In genomic region chr4:76897522-76898384, GRCh38 we compare ENCODE assay signal across 8 cellular contexts. TPM values are rescaled to one million over a fixed set of nuclear protein-coding genes. Genes with fewer than 3 reads are reported as not detected.
DNase-seq lines count a peak whose midpoint lies in the region; ATAC-seq and TF ChIP-seq lines count a peak whose summit lies in the region.

TSS of gene SOWAHB (minus strand) at chr4:76898144. CDS start at chr4:76897849, 295 bp downstream.

- H3K79me1 ChIP-seq in H9 (ENCODE audit: insufficient read depth, low read depth, low read length, poor library complexity, severe bottlenecking): no peaks in the 10 kb centered on the region

- H4K8ac ChIP-seq in H9 (replicated peaks; ENCODE audit: insufficient read length, low read depth, low read length): no peak within 1 kb of the TSS

- H2AK5ac ChIP-seq in H9 (ENCODE audit: insufficient read length, low read length): no peak within 1 kb of the TSS

- H3K56ac ChIP-seq in H9 (ENCODE audit: insufficient read length, low read depth, low read length): no peak within 1 kb of the TSS

- ATAC-seq in CD8-positive, alpha-beta T cell: peak; percentile 65

- peaks cover 2% of the 10 kb centered on the region for H3K4me1 ChIP-seq in CD8-positive, alpha-beta T cell (ENCODE audit: insufficient read depth, low read length)
- H3K4me1 ChIP-seq in H9 (ENCODE audit: insufficient read depth, low read length) (no peaks in the 10 kb centered on the region), NT2/D1 (ENCODE audit: insufficient read depth, insufficient read length) (peaks cover 2% of the 10 kb centered on the region), adipocyte (ENCODE audit: control insufficient read depth, insufficient read depth, low read length) (no peaks in the 10 kb centered on the region), iPS DF 6.9 (ENCODE audit: control insufficient read depth, insufficient read depth, low read length) (no peaks in the 10 kb centered on the region)

- no peaks in the 10 kb centered on the region for H3K36me3 Mint-ChIP-seq in CD8-positive, alpha-beta T cell
- H3K36me3 Mint-ChIP-seq in H9 (ENCODE audit: insufficient read depth in 1 of 3, low read depth in 3 of 3): no peaks in the 10 kb centered on the region

- H3K4ac ChIP-seq in H9 (ENCODE audit: low read depth, low read length): no peak within 1 kb of the TSS

- H3K18ac ChIP-seq in H9 (ENCODE audit: insufficient read length, low read depth, low read length): no peak within 1 kb of the TSS

- H3K9ac ChIP-seq in H9 (ENCODE audit: extremely low read depth, insufficient read length, low read length): no peak within 1 kb of the TSS
- H3K9ac ChIP-seq in NT2/D1 (ENCODE audit: insufficient read length, low read depth): peak within 1 kb of the TSS; percentile 61
- no peak within 1 kb of the TSS for H3K9ac ChIP-seq in adipocyte (ENCODE audit: low read length)

- H2AFZ ChIP-seq in H9 (ENCODE audit: low read length): no peak within 1 kb of the TSS

- DNase-seq in CD8-positive, alpha-beta T cell: peak in 4 of 7 experiments; percentile 27 to 58 (median 42)
- DNase-seq in H9 (peak; percentile 86), NT2/D1 (ENCODE audit: low read depth, low spot score) (no peak), adipocyte (ENCODE audit: low read depth) (peak; percentile 48), iPS DF 6.9 (ENCODE audit: low read depth, low spot score) (no peak), skeletal muscle cell (ENCODE audit: low read depth) (no peak), OCI-M2 (lab: John Stamatoyannopoulos, UW; ENCODE audit: unreplicated experiment) (no peak)
- DNase-seq in NK-92 treated with Interleukin-12 subunit alpha and Interleukin-12 subunit beta, amount 100 ng/mL, for 24 hours (lab: John Stamatoyannopoulos, UW): no peak

- no peak within 1 kb of the TSS for H2BK15ac ChIP-seq in H9 (ENCODE audit: low read depth, low read length)

- no peak within 1 kb of the TSS for H4K5ac ChIP-seq in H9 (ENCODE audit: insufficient read length, low read depth, low read length)

- H3T11ph ChIP-seq in H9 (ENCODE audit: low read length): no peak within 1 kb of the TSS

- peak within 1 kb of the TSS; percentile 48 for H3K4me3 ChIP-seq in CD8-positive, alpha-beta T cell (ENCODE audit: low read depth, low read length)
- H3K4me3 ChIP-seq in NT2/D1 (ENCODE audit: insufficient read length, low read depth) (peak within 1 kb of the TSS; percentile 57), adipocyte (ENCODE audit: low read length) (peak within 1 kb of the TSS; percentile 65), iPS DF 6.9 (ENCODE audit: low read length) (peak within 1 kb of the TSS; percentile 63), skeletal muscle cell (ENCODE audit: low read depth, low read length) (peak within 1 kb of the TSS; percentile 42)

- no peak within 1 kb of the TSS for H2BK5ac ChIP-seq in H9 (ENCODE audit: insufficient read length, low read length)

- no CpG with 5 or more reads among the region's 79 CpGs for WGBS in H9 (ENCODE audit: extremely low coverage, insufficient read length, low lambda C conversion rate)
- WGBS in iPS DF 6.9 (ENCODE audit: insufficient coverage, insufficient read length): no CpG with 5 or more reads among the region's 79 CpGs

- H3K4me3 Mint-ChIP-seq in CD8-positive, alpha-beta T cell: peak within 1 kb of the TSS; percentile 81
- peak within 1 kb of the TSS; percentile 69 to 80 for H3K4me3 Mint-ChIP-seq in H9

- no peak within 1 kb of the TSS for H3K27ac Mint-ChIP-seq in CD8-positive, alpha-beta T cell
- no peak within 1 kb of the TSS for H3K27ac Mint-ChIP-seq in H9

- peak within 1 kb of the TSS; percentile 70 for H3K4me2 ChIP-seq in H9 (ENCODE audit: insufficient read depth, insufficient read length, low read length)

- H2BK20ac ChIP-seq in H9 (ENCODE audit: low read depth, low read length, poor library complexity, severe bottlenecking): no peak within 1 kb of the TSS

- peaks cover 18% of the 10 kb centered on the region for H3K23me2 ChIP-seq in H9 (ENCODE audit: insufficient read length, low read depth, low read length, poor library complexity, severe bottlenecking)

- CTCF ChIA-PET in CD8-positive, alpha-beta T cell (lab: Charles Lee): interaction anchor here (1.3 kb wide), 1 partner anchor 148 kb away, joined by 4 read pairs; no protein-coding TSS in a partner anchor

- POLR2A ChIA-PET in CD8-positive, alpha-beta T cell (lab: Charles Lee): interaction anchor here (0.6 to 1.0 kb wide), 3 partner anchors 11 to 184 kb away, joined by 3 to 4 read pairs (median 3); no protein-coding TSS in a partner anchor

- TF ChIP-seq CTCF in CD8-positive, alpha-beta T cell (IDR thresholded peaks at IDR 0.05): no peak
- no peak for TF ChIP-seq CTCF in H9 (conservative IDR thresholded peaks at IDR 0.05)

- no peaks in the 10 kb centered on the region for H3K36me3 ChIP-seq in CD8-positive, alpha-beta T cell (ENCODE audit: insufficient read depth, low read length)
- H3K36me3 ChIP-seq in NT2/D1 (ENCODE audit: insufficient read depth, insufficient read length, low read length): no peaks in the 10 kb centered on the region
- H3K36me3 ChIP-seq in adipocyte (ENCODE audit: control insufficient read depth, insufficient read depth, low read length, severe bottlenecking): no peaks in the 10 kb centered on the region
- no peaks in the 10 kb centered on the region; the same call in 1 of the 2 replicates for H3K36me3 ChIP-seq in iPS DF 6.9 (ENCODE audit: control insufficient read depth, insufficient read depth, low read length)

- no peak within 1 kb of the TSS for H2BK120ac ChIP-seq in H9 (ENCODE audit: low read depth, low read length, poor library complexity, severe bottlenecking)

- no peaks in the 10 kb centered on the region for H3K9me3 ChIP-seq in CD8-positive, alpha-beta T cell (ENCODE audit: low read length)
- H3K9me3 ChIP-seq in H9 (ENCODE audit: control insufficient read depth, low read depth, low read length) (no peaks in the 10 kb centered on the region), NT2/D1 (ENCODE audit: insufficient read depth, low read length) (no peaks in the 10 kb centered on the region), adipocyte (ENCODE audit: control insufficient read depth, low read length) (no peaks in the 10 kb centered on the region), iPS DF 6.9 (ENCODE audit: control insufficient read depth, insufficient read depth, low read length) (no peaks in the 10 kb centered on the region)

- H3K27me3 Mint-ChIP-seq in CD8-positive, alpha-beta T cell (ENCODE audit: low read depth): peaks cover 30% of the 10 kb centered on the region
- peaks cover 64% of the 10 kb centered on the region for H3K27me3 Mint-ChIP-seq in H9 (ENCODE audit: low read depth)

- no peak within 1 kb of the TSS for H2BK12ac ChIP-seq in H9 (ENCODE audit: insufficient read length, low read depth, low read length)

- no peaks in the 10 kb centered on the region for H3K9me3 Mint-ChIP-seq in CD8-positive, alpha-beta T cell
- peaks cover 0 to 2% of the 10 kb centered on the region in 2 experiments; a peak in 1 of 5 replicates for H3K9me3 Mint-ChIP-seq in H9

- H3K27ac ChIP-seq in CD8-positive, alpha-beta T cell (ENCODE audit: low read depth, low read length): no peak within 1 kb of the TSS
- H3K27ac ChIP-seq in H9 (ENCODE audit: insufficient read length, low read depth, low read length): no peak within 1 kb of the TSS
- no peak within 1 kb of the TSS for H3K27ac ChIP-seq in iPS DF 6.9 (ENCODE audit: low read length)

- H3K27me3 ChIP-seq in CD8-positive, alpha-beta T cell (ENCODE audit: insufficient read depth, low read length): peaks cover 14% of the 10 kb centered on the region
- H3K27me3 ChIP-seq in H9 (ENCODE audit: insufficient read depth, low read length) (peaks cover 27% of the 10 kb centered on the region), NT2/D1 (ENCODE audit: insufficient read depth, insufficient read length) (peaks cover 64% of the 10 kb centered on the region), adipocyte (replicated peaks; ENCODE audit: control insufficient read depth, insufficient read depth, low read length) (peaks cover 51% of the 10 kb centered on the region), iPS DF 6.9 (ENCODE audit: control insufficient read depth, insufficient read depth, low read length) (peaks cover 30% of the 10 kb centered on the region; the same call in 1 of the 2 replicates)

- H4K91ac ChIP-seq in H9 (ENCODE audit: insufficient read length, low read depth, low read length): no peak within 1 kb of the TSS

- no peaks in the 10 kb centered on the region for H4K20me1 ChIP-seq in H9 (ENCODE audit: control insufficient read depth, insufficient read depth, insufficient read length)

- peaks cover 11% of the 10 kb centered on the region for H3K4me1 Mint-ChIP-seq in CD8-positive, alpha-beta T cell (ENCODE audit: low read depth)
- peaks cover 13 to 18% of the 10 kb centered on the region in 2 experiments for H3K4me1 Mint-ChIP-seq in H9

- H3K14ac ChIP-seq in H9 (ENCODE audit: insufficient read depth, low read length): no peak within 1 kb of the TSS

- H3K79me2 ChIP-seq in H9 (ENCODE audit: insufficient read depth, low read length): no peaks in the 10 kb centered on the region

- H3K23ac ChIP-seq in H9 (ENCODE audit: insufficient read length, low read depth, low read length): no peak within 1 kb of the TSS

- intact Hi-C loops in CD8-positive, alpha-beta T cell (cut with DNase I, micrococcal nuclease): loop anchor here in 1 of 2 experiments (5.0 kb wide), 2 partner anchors 95 to 145 kb away; no protein-coding TSS in a partner anchor

RNA-seq across cellular contexts. Expression of gene SOWAHB, which starts in this region (rescaled TPM):
- total RNA-seq in CD8-positive, alpha-beta T cell: not detected
- total RNA-seq in H9 (2021): 0.13 and 0.26 TPM in 2 replicates

Comparison
In these comparisons a context has a peak if more than half of its experiments do, and no peak if none do; other contexts are left out.
1. Peak in DNase-seq, ATAC-seq and H3K4me3 ChIP-seq in CD8-positive, alpha-beta T cell; RNA of the gene not detected or under 1 TPM.
2. Peak in DNase-seq and H3K4me2 ChIP-seq in H9; RNA of the gene not detected or under 1 TPM.